ENCODE assay signal across 17 cellular contexts in genomic region chr3:53818221-53819162, GRCh38. TPM values are rescaled to one million over a fixed set of nuclear protein-coding genes. Genes with fewer than 3 reads are reported as not detected.
DNase-seq lines count a peak whose midpoint lies in the region; ATAC-seq, FAIRE-seq and TF ChIP-seq lines count a peak whose summit lies in the region.
"Had no signal": no experiment of that assay in that cellular context is flagged by ENCODE, and none has a peak within 500 bp of the region (broad histone marks: within the 10 kb centered on the region; RNA-seq: fewer than 3 reads in every experiment).

No MANE protein-coding gene starts in this region.

- in situ Hi-C loops in HepG2 (cut with HindIII; ENCODE audit: extremely low pct_ligation_motif_present, low pct_unique_long_range_greater_than_20kb): no loop called here

- peaks cover 5% of the 10 kb centered on the region for H3K4me1 Mint-ChIP-seq in T-helper 2 cell treated with Interferon-gamma antibody and Interleukin-4, amounts not matched to agents 5 μg/mL and 100 μg/mL, for 36 hours (ENCODE audit: low read depth)

- TF ChIP-seq POLR2A in HepG2 (IDR thresholded peaks at IDR 0.05; ENCODE audit: insufficient read depth in 1 of 2, low read depth in 2 of 2, low read length in 2 of 2) (peak in 1 of 2 experiments; percentile 51; a peak in 3 of 4 replicates), stomach (IDR thresholded peaks at IDR 0.05) (no peak)

- H3K4me3 ChIP-seq in HepG2 (replicated peaks in 1 of 3; ENCODE audit: insufficient read depth in 1 of 3, low read depth in 2 of 3, low read length in 3 of 3) (no peak overlapping the region), stomach (no peak overlapping the region)
- H3K4me3 ChIP-seq: BLaER1, PC-9 had no signal

- TF ChIP-seq CTCF in HepG2 (CRISPR knock-in tag; IDR thresholded peaks at IDR 0.05) (0 out of 2 replicates have a peak, but pooled peaks have one; percentile 13), stomach (IDR thresholded peaks at IDR 0.05) (no peak)

- H3K9me3 ChIP-seq in HepG2 (ENCODE audit: low read length) (no peaks in the 10 kb centered on the region), stomach (no peaks in the 10 kb centered on the region)
- H3K9me3 ChIP-seq: BLaER1 had no signal

- intact Hi-C loops in HepG2 (cut with micrococcal nuclease; ENCODE audit: unreplicated experiment) (no loop called here), stomach (cut with DNase I; ENCODE audit: low total_unique reads) (no loop called here)

- H3K27ac ChIP-seq in angular gyrus (ENCODE audit: low read depth, low read length) (peak overlapping the region; percentile 24), HepG2 (ENCODE audit: extremely low read length, insufficient read depth, low read length) (peak overlapping the region; percentile 45), stomach (no peak overlapping the region)
- H3K27ac ChIP-seq: 22Rv1, BLaER1, HL-60, PC-9 had no signal

- no peaks in the 10 kb centered on the region for H3K27me3 ChIP-seq in HepG2 (ENCODE audit: control insufficient read depth in 1 of 2, insufficient read depth in 2 of 2, low read length in 2 of 2)
- H3K27me3 ChIP-seq in stomach: no peaks in the 10 kb centered on the region
- H3K27me3 ChIP-seq: BLaER1 had no signal

- H3K4me3 Mint-ChIP-seq in T-helper 2 cell treated with Interferon-gamma antibody and Interleukin-4, amounts not matched to agents 5 μg/mL and 100 μg/mL, for 36 hours: peak overlapping the region; percentile 50

- H3K27me3 Mint-ChIP-seq in T-helper 2 cell treated with Interferon-gamma antibody and Interleukin-4, amounts not matched to agents 5 μg/mL and 100 μg/mL, for 36 hours (ENCODE audit: low read depth): peaks cover 5% of the 10 kb centered on the region

- CTCF ChIA-PET in HepG2 (lab: Yijun Ruan, JAX; ENCODE audit: low intra/inter-chr PET ratio, low total read pairs): no interaction called here

- peaks cover 9% of the 10 kb centered on the region for H3K36me3 Mint-ChIP-seq in T-helper 2 cell treated with Interferon-gamma antibody and Interleukin-4, amounts not matched to agents 5 μg/mL and 100 μg/mL, for 36 hours (ENCODE audit: low read depth)

- no TSS peak for BruUV-seq in HepG2 (replicated peaks; lab: Mats Ljungman, UMichigan)

- H3K4me1 ChIP-seq in HepG2 (ENCODE audit: insufficient read depth, low read length): peaks cover 45% of the 10 kb centered on the region
- no peaks in the 10 kb centered on the region for H3K4me1 ChIP-seq in stomach

- H3K27ac Mint-ChIP-seq in T-helper 2 cell treated with Interferon-gamma antibody and Interleukin-4, amounts not matched to agents 5 μg/mL and 100 μg/mL, for 36 hours: no peak overlapping the region

- H3K36me3 ChIP-seq in HepG2 (replicated peaks in 1 of 2; ENCODE audit: control insufficient read depth in 1 of 2, insufficient read depth in 2 of 2, low read length in 2 of 2) (peaks cover 52 to 82% of the 10 kb centered on the region in 2 experiments), stomach (peaks cover 9 to 78% (median 75%) of the 10 kb centered on the region in 4 donors)
- H3K36me3 ChIP-seq: BLaER1 had no signal

- peak; percentile 56 for FAIRE-seq in HepG2 (lab: Jason Lieb, UNC)
- FAIRE-seq: H1 had no signal

- POLR2A ChIA-PET in HepG2 (lab: Yijun Ruan, JAX): interaction anchor here (1.1 to 12.1 kb wide), 3 partner anchors 18 to 29 kb away, joined by 6 to 156 read pairs (median 7); partner anchors contain the start of gene CHDH

- DNase-seq in T-helper 2 cell treated with Interferon-gamma antibody and Interleukin-4, amounts not matched to agents 5 μg/mL and 100 μg/mL, for 36 hours (ENCODE audit: low spot score): no peak
- no peak for DNase-seq in T-helper 2 cell
- peak; percentile 66 for DNase-seq in HepG2 (ENCODE audit: low spot score)
- peak; percentile 4 for DNase-seq in stomach
- no peak for DNase-seq in SW 1271 (lab: John Stamatoyannopoulos, UW)
- DNase-seq in NOMO-1 treated with DMSO at 0.1 percent for 48 hours (lab: John Stamatoyannopoulos, UW; ENCODE audit: unreplicated experiment): no peak
- no peak for DNase-seq in NCI-H526 (lab: John Stamatoyannopoulos, UW)
- DNase-seq: KG1, NCI-H1092, NCI-H345, NCI-H69, PC-9 had no signal

- H3K9me3 Mint-ChIP-seq in T-helper 2 cell treated with Interferon-gamma antibody and Interleukin-4, amounts not matched to agents 5 μg/mL and 100 μg/mL, for 36 hours: no peaks in the 10 kb centered on the region

- no peak overlapping the region; the same call in 1 of the 2 replicates for H3K9ac ChIP-seq in HepG2 (ENCODE audit: insufficient read depth, low read depth, low read length)
- H3K9ac ChIP-seq: BLaER1 had no signal

- TF ChIP-seq RAD21 in HepG2 (CRISPR knock-in tag; IDR thresholded peaks at IDR 0.05): peak; percentile 26; the same call in 1 of the 2 replicates

- H3K4me2 ChIP-seq in HepG2 (ENCODE audit: low read depth, low read length): peak overlapping the region; percentile 3; the same call in 1 of the 2 replicates
- H3K4me2 ChIP-seq: BLaER1, PC-9 had no signal

- peak; percentile 81 for ATAC-seq in HepG2

- no peaks in the 10 kb centered on the region for H3K79me2 ChIP-seq in HepG2 (ENCODE audit: insufficient read depth, low read length)

- no peak overlapping the region for H2AFZ ChIP-seq in HepG2 (ENCODE audit: low read length)
- H2AFZ ChIP-seq: PC-9 had no signal

- TF ChIP-seq EP300 in HepG2 (IDR thresholded peaks at IDR 0.05; ENCODE audit: low read depth in 2 of 2, low read length in 2 of 2) (0 out of 4 replicates have a peak, but pooled peaks of 1 of the 2 experiments have one; percentile 27), HepG2 (CRISPR knock-in tag; IDR thresholded peaks at IDR 0.05; ENCODE audit: borderline replicate concordance) (no peak), stomach (IDR thresholded peaks at IDR 0.05) (no peak)

- H4K20me1 ChIP-seq in HepG2 (ENCODE audit: insufficient read depth, low read length): peaks cover 18% of the 10 kb centered on the region
- H4K20me1 ChIP-seq: BLaER1 had no signal

- 45% methylated on average over 7 of the region's 14 CpGs for WGBS in HepG2 (ENCODE audit: low lambda C conversion rate)
- 72 to 79% (median 79%) methylated on average over 12 to 14 of the region's 14 CpGs for WGBS in stomach, 5 donors

TF ChIP-seq in HepG2, 621 proteins besides CTCF, POLR2A, EP300 and RAD21 (continues in another document):
- TF ChIP-seq SCMH1 (CRISPR knock-in tag; IDR thresholded peaks at IDR 0.05; ENCODE audit: borderline replicate concordance) (no peak), ZNF326 (CRISPR knock-in tag; IDR thresholded peaks at IDR 0.05; ENCODE audit: borderline replicate concordance) (no peak), ZNF263 (CRISPR knock-in tag; IDR thresholded peaks at IDR 0.05) (peak; percentile 52)

RNA-seq across cellular contexts. Expression of gene CHDH, which starts 27.7 kb away (rescaled TPM):
- 40.4 and 48.9 TPM in 2 replicates for total RNA-seq in HepG2 (2016; rRNA removed; fragmentation: Illumina TruSeq; extraction: Trizol)
- total RNA-seq in HepG2 (2016; cell fraction: cytosol; rRNA removed; fragmentation: Illumina TruSeq; extraction: Trizol; ENCODE audit: low read depth): 3.3 TPM in 2 replicates
- total RNA-seq in HepG2 (2016; cell fraction: insoluble cytoplasmic fraction; rRNA removed; fragmentation: Illumina TruSeq; extraction: Trizol): 41.6 and 47.1 TPM in 2 replicates
- 15.0 and 16.6 TPM in 2 replicates for total RNA-seq in HepG2 (2016; cell fraction: membrane; rRNA removed; fragmentation: Illumina TruSeq; extraction: Trizol)
- 41.0 and 44.5 TPM in 2 replicates for total RNA-seq in HepG2 (2016; cell fraction: nucleus; rRNA removed; fragmentation: Illumina TruSeq; extraction: Trizol)
- 28.1 and 42.9 TPM in 2 replicates for polyA plus RNA-seq in HepG2 (2011; rRNA removed)
- polyA plus RNA-seq in HepG2 (2011; cell fraction: cytosol; rRNA removed): 23.3 and 24.3 TPM in 2 replicates
- 209 and 246 TPM in 2 replicates for polyA plus RNA-seq in HepG2 (2011; cell fraction: nucleus; rRNA removed)
- polyA plus RNA-seq in HepG2 (2012): 32.6 and 41.1 TPM in 2 replicates
- polyA plus RNA-seq in HepG2 (2016; cell fraction: cytosol; fragmentation: Illumina TruSeq; extraction: Trizol; ENCODE audit: low read depth): 2.2 and 2.9 TPM in 2 replicates
- 31.8 and 33.2 TPM in 2 replicates for polyA plus RNA-seq in HepG2 (2016; cell fraction: insoluble cytoplasmic fraction; fragmentation: Illumina TruSeq; extraction: Trizol; ENCODE audit: low read depth)
- polyA plus RNA-seq in HepG2 (2016; cell fraction: membrane; fragmentation: Illumina TruSeq; extraction: Trizol; ENCODE audit: low read depth): 7.0 and 8.2 TPM in 2 replicates
- 89.8 and 92.2 TPM in 2 replicates for polyA plus RNA-seq in HepG2 (2016; cell fraction: nucleus; fragmentation: Illumina TruSeq; extraction: Trizol; ENCODE audit: insufficient read depth, low read depth)
- 3.1 and 28.1 TPM in 2 replicates for polyA minus RNA-seq in HepG2 (2011; rRNA and poly(A)+ RNA removed; ENCODE audit: low replicate concordance)
- 11.1 and 12.1 TPM in 2 replicates for polyA minus RNA-seq in HepG2 (2011; cell fraction: cytosol; rRNA and poly(A)+ RNA removed)
- 32.3 and 32.8 TPM in 2 replicates for polyA minus RNA-seq in HepG2 (2011; cell fraction: nucleus; rRNA and poly(A)+ RNA removed)
- total RNA-seq in stomach: 100 to 1,000 TPM in 1 of 5 donors, 10 to 100 TPM in 2, 1 to 10 TPM in 2; 8.2 to 385 (median 13.4) TPM
- polyA plus RNA-seq in stomach: 1 to 10 TPM; 1.7 to 3.7 (median 3.4) TPM
- total RNA-seq: PC-9 had no signal

RNA-seq across cellular contexts. Expression of gene IL17RB, which starts 27.9 kb away (rescaled TPM):
- total RNA-seq in HepG2 (2016; rRNA removed; fragmentation: Illumina TruSeq; extraction: Trizol): 62.7 and 130 TPM in 2 replicates
- 21.4 and 25.8 TPM in 2 replicates for total RNA-seq in HepG2 (2016; cell fraction: cytosol; rRNA removed; fragmentation: Illumina TruSeq; extraction: Trizol; ENCODE audit: low read depth)
- total RNA-seq in HepG2 (2016; cell fraction: insoluble cytoplasmic fraction; rRNA removed; fragmentation: Illumina TruSeq; extraction: Trizol): 63.1 and 130 TPM in 2 replicates
- 31.0 and 36.3 TPM in 2 replicates for total RNA-seq in HepG2 (2016; cell fraction: membrane; rRNA removed; fragmentation: Illumina TruSeq; extraction: Trizol)
- total RNA-seq in HepG2 (2016; cell fraction: nucleus; rRNA removed; fragmentation: Illumina TruSeq; extraction: Trizol): 189 and 216 TPM in 2 replicates
- polyA plus RNA-seq in HepG2 (2011; rRNA removed): 190 and 198 TPM in 2 replicates
- 70.3 and 82.3 TPM in 2 replicates for polyA plus RNA-seq in HepG2 (2011; cell fraction: cytosol; rRNA removed)
- 671 and 683 TPM in 2 replicates for polyA plus RNA-seq in HepG2 (2011; cell fraction: nucleus; rRNA removed)
- 89.0 and 97.8 TPM in 2 replicates for polyA plus RNA-seq in HepG2 (2012)
- polyA plus RNA-seq in HepG2 (2016; cell fraction: cytosol; fragmentation: Illumina TruSeq; extraction: Trizol; ENCODE audit: low read depth): 14.5 and 16.0 TPM in 2 replicates
- 72.6 and 77.1 TPM in 2 replicates for polyA plus RNA-seq in HepG2 (2016; cell fraction: insoluble cytoplasmic fraction; fragmentation: Illumina TruSeq; extraction: Trizol; ENCODE audit: low read depth)
- 22.5 and 23.7 TPM in 2 replicates for polyA plus RNA-seq in HepG2 (2016; cell fraction: membrane; fragmentation: Illumina TruSeq; extraction: Trizol; ENCODE audit: low read depth)
- 415 and 421 TPM in 2 replicates for polyA plus RNA-seq in HepG2 (2016; cell fraction: nucleus; fragmentation: Illumina TruSeq; extraction: Trizol; ENCODE audit: insufficient read depth, low read depth)
- 9.5 and 43.2 TPM in 2 replicates for polyA minus RNA-seq in HepG2 (2011; rRNA and poly(A)+ RNA removed; ENCODE audit: low replicate concordance)
- 23.4 and 24.0 TPM in 2 replicates for polyA minus RNA-seq in HepG2 (2011; cell fraction: cytosol; rRNA and poly(A)+ RNA removed)
- polyA minus RNA-seq in HepG2 (2011; cell fraction: nucleus; rRNA and poly(A)+ RNA removed): 94.6 and 106 TPM in 2 replicates
- 10 to 100 TPM in 1 of 5 donors, 1 to 10 TPM in 4; 2.5 to 34.2 (median 3.5) TPM for total RNA-seq in stomach
- polyA plus RNA-seq in stomach: 1 to 10 TPM in 2 of 3 donors, under 1 TPM in 1; 0.61 to 4.5 (median 3.1) TPM
- total RNA-seq: PC-9 had no signal

Comparison
In these comparisons a context has a peak if more than half of its experiments do, and no peak if none do; other contexts are left out.
1. DNase-seq: peak in HepG2 (single experiment) and stomach (single experiment); none in T-helper 2 cell treated with Interferon-gamma antibody and Interleukin-4, amounts not matched to agents 5 μg/mL and 100 μg/mL, for 36 hours (single experiment), T-helper 2 cell (0 of 5), SW 1271 (0 of 2), NOMO-1 treated with DMSO at 0.1 percent for 48 hours (single experiment) and NCI-H526 (0 of 2).
2. H3K27ac ChIP-seq: peak in angular gyrus (single experiment) and HepG2 (single experiment); none in stomach (0 of 5).